8 cellular contexts compared by ENCODE assay signal in genomic region chr12:122872815-122873361, GRCh38. TPM values are rescaled to one million over a fixed set of nuclear protein-coding genes. Genes with fewer than 3 reads are reported as not detected.
DNase-seq lines count a peak whose midpoint lies in the region; ATAC-seq and TF ChIP-seq lines count a peak whose summit lies in the region.

No MANE protein-coding gene starts in this region.

- H3K27me3 ChIP-seq in WERI-Rb-1 (ENCODE audit: insufficient read depth, low read depth, severe bottlenecking) (no peaks in the 10 kb centered on the region), mesendoderm (ENCODE audit: insufficient read depth, low read length, poor library complexity) (peaks cover 25% of the 10 kb centered on the region), H7 (ENCODE audit: control insufficient read depth, insufficient read depth, low read length) (peaks cover 71% of the 10 kb centered on the region)

- no peak overlapping the region for H4K8ac ChIP-seq in mesendoderm (ENCODE audit: low read depth, low read length)

- no peaks in the 10 kb centered on the region for H3K9me3 ChIP-seq in WERI-Rb-1 (ENCODE audit: severe bottlenecking)

- H3K36me3 ChIP-seq in WERI-Rb-1 (peaks cover 48% of the 10 kb centered on the region), mesendoderm (ENCODE audit: control insufficient read depth, insufficient read depth, low read length) (no peaks in the 10 kb centered on the region), H7 (replicated peaks; ENCODE audit: control insufficient read depth, insufficient read depth, low read length) (peaks cover 5% of the 10 kb centered on the region)

- H3K79me1 ChIP-seq in mesendoderm (ENCODE audit: low read length), result no peaks in the 10 kb centered on the region

- H2BK120ac ChIP-seq in mesendoderm (ENCODE audit: low read depth, low read length), result no peak overlapping the region

- peak; percentile 49 for DNase-seq in NCI-H345 (lab: John Stamatoyannopoulos, UW)
- DNase-seq in NCI-H345 treated with DMSO at 0.1 percent for 48 hours (lab: John Stamatoyannopoulos, UW; ENCODE audit: unreplicated experiment), result no peak
- no peak for DNase-seq in WERI-Rb-1
- peak; percentile 50 for DNase-seq in left lobe of liver (ENCODE audit: low spot score)
- DNase-seq in stimulated activated naive B cell treated with anti-CD40 and anti-IgM and Interleukin-4, amounts not matched to agents 10 μg/mL and 1 μg/mL and 100 μg/mL, for 72 hours, result no peak
- no peak for DNase-seq in mesendoderm
- DNase-seq in H7, result no peak

- H3K4me3 Mint-ChIP-seq in stimulated activated naive B cell treated with anti-CD40 and anti-IgM and Interleukin-4, amounts not matched to agents 10 μg/mL and 1 μg/mL and 100 μg/mL, for 72 hours, result peak overlapping the region in 1 of 2 donors; percentile 53

- peaks cover 22 to 43% of the 10 kb centered on the region in 2 donors for H3K36me3 Mint-ChIP-seq in stimulated activated naive B cell treated with anti-CD40 and anti-IgM and Interleukin-4, amounts not matched to agents 10 μg/mL and 1 μg/mL and 100 μg/mL, for 72 hours

- H4K5ac ChIP-seq in mesendoderm (ENCODE audit: low read length), result no peak overlapping the region

- peaks cover 6% of the 10 kb centered on the region for H3K4me1 ChIP-seq in mesendoderm (ENCODE audit: control insufficient read depth, low read depth, low read length)

- no peak overlapping the region for H3K23ac ChIP-seq in mesendoderm (ENCODE audit: low read length)

- H3K4ac ChIP-seq in mesendoderm (ENCODE audit: low read depth, low read length), result no peak overlapping the region

- no peaks in the 10 kb centered on the region for H3K79me2 ChIP-seq in mesendoderm (ENCODE audit: control insufficient read depth, insufficient read depth, low read length)

- H3K9me3 Mint-ChIP-seq in stimulated activated naive B cell treated with anti-CD40 and anti-IgM and Interleukin-4, amounts not matched to agents 10 μg/mL and 1 μg/mL and 100 μg/mL, for 72 hours, result no peaks in the 10 kb centered on the region

- no peaks in the 10 kb centered on the region for H3K27me3 Mint-ChIP-seq in stimulated activated naive B cell treated with anti-CD40 and anti-IgM and Interleukin-4, amounts not matched to agents 10 μg/mL and 1 μg/mL and 100 μg/mL, for 72 hours

- peak overlapping the region; percentile 91 for H3K27ac Mint-ChIP-seq in stimulated activated naive B cell treated with anti-CD40 and anti-IgM and Interleukin-4, amounts not matched to agents 10 μg/mL and 1 μg/mL and 100 μg/mL, for 72 hours

- no peak overlapping the region for H3K56ac ChIP-seq in mesendoderm (ENCODE audit: low read length)

- H3K4me1 Mint-ChIP-seq in stimulated activated naive B cell treated with anti-CD40 and anti-IgM and Interleukin-4, amounts not matched to agents 10 μg/mL and 1 μg/mL and 100 μg/mL, for 72 hours, result peaks cover 69 to 96% of the 10 kb centered on the region in 2 donors

- no peak overlapping the region for H2BK5ac ChIP-seq in mesendoderm (ENCODE audit: low read length)

- WGBS in mesendoderm (ENCODE audit: extremely low coverage, insufficient coverage, low lambda C conversion rate), result no CpG with 5 or more reads among the region's 12 CpGs

- no peak overlapping the region for H3K4me3 ChIP-seq in WERI-Rb-1 (ENCODE audit: low read depth, low read length)
- no peak overlapping the region for H3K4me3 ChIP-seq in mesendoderm (ENCODE audit: low read length)
- H3K4me3 ChIP-seq in H7 (ENCODE audit: insufficient read depth, low read depth, low read length), result no peak overlapping the region

- H2AK5ac ChIP-seq in mesendoderm (ENCODE audit: low read length), result no peak overlapping the region

- no peak overlapping the region for H3K4me2 ChIP-seq in mesendoderm (ENCODE audit: low read length)

- H2BK15ac ChIP-seq in mesendoderm (replicated peaks; ENCODE audit: low read depth), result no peak overlapping the region

- peak; percentile 9 for ATAC-seq in left lobe of liver
- ATAC-seq in stimulated activated naive B cell treated with anti-CD40 and anti-IgM and Interleukin-4, amounts not matched to agents 10 μg/mL and 1 μg/mL and 100 μg/mL, for 72 hours (replicated peaks), result no peak
- no peak for ATAC-seq in GM19463 (IDR thresholded peaks at IDR 0.05; ENCODE audit: unreplicated experiment)

- no peak overlapping the region for H3K9ac ChIP-seq in mesendoderm (ENCODE audit: low read length)

- no peak for TF ChIP-seq CTCF in WERI-Rb-1 (IDR thresholded peaks at IDR 0.05; ENCODE audit: low read depth, low read length)

- H3K18ac ChIP-seq in mesendoderm (ENCODE audit: low read length), result no peak overlapping the region

- H3K27ac ChIP-seq in WERI-Rb-1, result peak overlapping the region; percentile 87
- H3K27ac ChIP-seq in mesendoderm (ENCODE audit: low read depth, low read length), result no peak overlapping the region

RNA-seq across cellular contexts. Expression of gene VPS37B, which starts 23.0 kb away (rescaled TPM):
- total RNA-seq in left lobe of liver, result 6.6 TPM
- 8.6 TPM for polyA plus RNA-seq in mesendoderm (2013, experiment 1 of 2)
- 8.4 TPM for polyA plus RNA-seq in mesendoderm (2013, experiment 2 of 2)
- total RNA-seq in H7 (2014; rRNA removed; shearing (Covaris generic)), result 14.7 and 20.9 TPM in 2 replicates

RNA-seq across cellular contexts. Expression of gene HIP1R, which starts 37.6 kb away (rescaled TPM):
- total RNA-seq in left lobe of liver, result 35.2 TPM
- polyA plus RNA-seq in mesendoderm (2013, experiment 1 of 2), result 4.4 TPM
- 4.5 TPM for polyA plus RNA-seq in mesendoderm (2013, experiment 2 of 2)
- 33.6 and 35.6 TPM in 2 replicates for total RNA-seq in H7 (2014; rRNA removed; shearing (Covaris generic))

Comparison
In these comparisons a context has a peak if more than half of its experiments do, and no peak if none do; other contexts are left out.
1. DNase-seq: peak in NCI-H345 (single experiment) and left lobe of liver (single experiment); none in NCI-H345 treated with DMSO at 0.1 percent for 48 hours (single experiment), WERI-Rb-1 (single experiment), stimulated activated naive B cell treated with anti-CD40 and anti-IgM and Interleukin-4, amounts not matched to agents 10 μg/mL and 1 μg/mL and 100 μg/mL, for 72 hours (single experiment), mesendoderm (single experiment) and H7 (single experiment).